ENCODE assay signal across 13 cellular contexts in the genomic region with DNA sequence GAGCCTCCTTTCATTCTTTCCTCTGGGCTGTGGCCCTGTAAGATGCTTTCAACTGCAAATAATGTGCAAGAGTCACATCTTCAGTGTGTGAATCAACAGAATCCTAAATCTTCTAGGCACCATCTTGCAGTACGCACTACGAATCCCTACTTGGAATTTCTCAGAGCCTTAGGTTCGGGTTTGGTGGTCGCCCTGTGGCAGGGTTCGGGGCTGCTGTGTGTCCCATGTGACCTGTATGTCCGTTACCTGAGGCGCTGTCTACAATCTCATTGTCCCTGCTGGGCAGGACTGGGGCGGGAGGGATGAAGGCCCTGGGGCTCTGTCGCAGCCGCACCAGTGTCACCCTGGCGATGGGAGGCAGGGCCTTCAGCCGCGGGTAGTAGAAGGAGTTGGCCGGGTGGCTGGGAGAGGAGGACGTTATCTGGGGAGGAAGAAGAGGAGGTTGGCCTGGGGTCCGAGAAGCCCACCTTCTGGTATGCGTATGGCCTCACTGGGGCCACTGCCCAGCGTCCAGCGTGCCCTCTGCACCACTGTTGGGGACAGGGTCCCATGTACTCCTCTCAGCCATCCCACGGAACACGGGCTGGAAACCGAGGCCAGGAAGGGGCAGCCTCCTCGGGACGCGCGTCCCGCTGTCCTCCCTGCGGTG. TPM values are rescaled to one million over a fixed set of nuclear protein-coding genes. Genes with fewer than 3 reads are reported as not detected.
DNase-seq lines count a peak whose midpoint lies in the region; ATAC-seq and TF ChIP-seq lines count a peak whose summit lies in the region.
"Had no signal": no experiment of that assay in that cellular context is flagged by ENCODE, and none has a peak within 500 bp of the region (broad histone marks: within the 10 kb centered on the region; RNA-seq: fewer than 3 reads in every experiment).

No MANE protein-coding gene starts in this region.

- no peak for TF ChIP-seq EP300 in esophagus muscularis mucosa (IDR thresholded peaks at IDR 0.05)

- no peaks in the 10 kb centered on the region for H3K27me3 ChIP-seq in CD4-positive, CD25-positive, alpha-beta regulatory T cell (ENCODE audit: control insufficient read depth, insufficient read depth, low read length)
- H3K27me3 ChIP-seq in esophagus muscularis mucosa, result peaks cover 8 to 51% (median 26%) of the 10 kb centered on the region in 4 donors

- no peaks in the 10 kb centered on the region for H3K36me3 Mint-ChIP-seq in CD4-positive, CD25-positive, alpha-beta regulatory T cell
- no peaks in the 10 kb centered on the region for H3K36me3 Mint-ChIP-seq in neural crest cell (ENCODE audit: low read depth)

- H3K27me3 Mint-ChIP-seq in CD4-positive, CD25-positive, alpha-beta regulatory T cell, result peaks cover 58% of the 10 kb centered on the region
- peaks cover 71% of the 10 kb centered on the region for H3K27me3 Mint-ChIP-seq in neural crest cell (ENCODE audit: low read depth)

- H3K9me3 Mint-ChIP-seq in CD4-positive, CD25-positive, alpha-beta regulatory T cell, result no peaks in the 10 kb centered on the region
- H3K9me3 Mint-ChIP-seq in neural crest cell, result no peaks in the 10 kb centered on the region

- no peak for DNase-seq in CD4-positive, CD25-positive, alpha-beta regulatory T cell
- DNase-seq in esophagus muscularis mucosa (ENCODE audit: extremely low spot score) (peak; percentile 88), neural crest cell (ENCODE audit: low read depth, low spot score) (no peak), left colon (no peak), amniotic stem cell (lab: John Stamatoyannopoulos, UW) (no peak), SKM-1 treated with dmso at 0.1 percent for 144 hours (lab: John Stamatoyannopoulos, UW; ENCODE audit: unreplicated experiment) (no peak), NCI-H69 (lab: John Stamatoyannopoulos, UW) (no peak)
- DNase-seq: EL, NCI-H2227 treated with DMSO at 0.1 percent for 48 hours had no signal

- ATAC-seq in CD4-positive, CD25-positive, alpha-beta regulatory T cell (ENCODE audit: low read depth in 2 of 2), result no peak
- ATAC-seq in left colon, result no peak

- peaks cover 0 to 34% (median 10%) of the 10 kb centered on the region in 4 donors for H3K4me1 Mint-ChIP-seq in CD4-positive, CD25-positive, alpha-beta regulatory T cell
- peaks cover 12% of the 10 kb centered on the region for H3K4me1 Mint-ChIP-seq in neural crest cell

- peaks cover 31% of the 10 kb centered on the region for H3K4me1 ChIP-seq in CD4-positive, CD25-positive, alpha-beta regulatory T cell (ENCODE audit: control insufficient read depth, insufficient read depth, low read length, poor library complexity, severe bottlenecking)
- H3K4me1 ChIP-seq in esophagus muscularis mucosa, result peaks cover 47 to 58% (median 56%) of the 10 kb centered on the region in 4 donors

- H3K36me3 ChIP-seq in CD4-positive, CD25-positive, alpha-beta regulatory T cell (ENCODE audit: control insufficient read depth, insufficient read depth, low read length), result no peaks in the 10 kb centered on the region
- H3K36me3 ChIP-seq in esophagus muscularis mucosa, result peaks cover 0 to 8% (median 0%) of the 10 kb centered on the region in 4 donors
- H3K36me3 ChIP-seq: cardiac muscle cell had no signal

- H3K4me3 ChIP-seq in CD4-positive, CD25-positive, alpha-beta regulatory T cell (ENCODE audit: low read depth, low read length), result no peak overlapping the region
- peak overlapping the region; percentile 48 to 56 (median 53) for H3K4me3 ChIP-seq in esophagus muscularis mucosa
- H3K4me3 ChIP-seq: BLaER1, cardiac muscle cell had no signal

- H3K27ac Mint-ChIP-seq in CD4-positive, CD25-positive, alpha-beta regulatory T cell, result peak overlapping the region in 1 of 3 donors; percentile 46
- no peak overlapping the region for H3K27ac Mint-ChIP-seq in neural crest cell (ENCODE audit: unreplicated experiment)
- H3K27ac Mint-ChIP-seq: progenitor cell of endocrine pancreas had no signal

- H3K27ac ChIP-seq in CD4-positive, CD25-positive, alpha-beta regulatory T cell (ENCODE audit: insufficient read depth, low read length, poor library complexity, severe bottlenecking), result no peak overlapping the region
- no peak overlapping the region for H3K27ac ChIP-seq in esophagus muscularis mucosa (replicated peaks in 1 of 4)
- H3K27ac ChIP-seq: BLaER1, cardiac muscle cell had no signal

- intact Hi-C loops in esophagus muscularis mucosa (cut with DNase I) (no loop called here), left colon (cut with DNase I, micrococcal nuclease) (no loop called here)

- peak overlapping the region; percentile 24 to 79 (median 42) for H3K4me3 Mint-ChIP-seq in CD4-positive, CD25-positive, alpha-beta regulatory T cell
- peak overlapping the region; percentile 15 for H3K4me3 Mint-ChIP-seq in neural crest cell

- TF ChIP-seq CTCF in esophagus muscularis mucosa (IDR thresholded peaks at IDR 0.05) (no peak), neural crest cell (conservative IDR thresholded peaks at IDR 0.05) (no peak)

- WGBS in esophagus muscularis mucosa, result 97% methylated on average over 6 of the region's 28 CpGs

- TF ChIP-seq POLR2A in esophagus muscularis mucosa (IDR thresholded peaks at IDR 0.05; ENCODE audit: low read depth), result no peak

- no peaks in the 10 kb centered on the region for H3K9me3 ChIP-seq in CD4-positive, CD25-positive, alpha-beta regulatory T cell (ENCODE audit: control insufficient read depth in 2 of 2, low read length in 2 of 2)
- no peaks in the 10 kb centered on the region for H3K9me3 ChIP-seq in esophagus muscularis mucosa
- H3K9me3 ChIP-seq: BLaER1 had no signal

TF ChIP-seq in PFSK-1, 5 proteins besides CTCF, POLR2A, EP300 and RAD21:
- TF ChIP-seq SIN3A (IDR thresholded peaks at IDR 0.05; ENCODE audit: borderline replicate concordance, insufficient read depth, low read length), result peak; percentile 37; the same call in 1 of the 2 replicates
- TF ChIP-seq TAF1 (IDR thresholded peaks at IDR 0.05; ENCODE audit: borderline replicate concordance, insufficient read depth, low read length), result no peak
- no peak for TF ChIP-seq FOXP2 (optimal IDR thresholded peaks at IDR 0.05; ENCODE audit: borderline replicate concordance, extremely low read depth, extremely low read length, insufficient read depth)
- TF ChIP-seq, protein P1, sequence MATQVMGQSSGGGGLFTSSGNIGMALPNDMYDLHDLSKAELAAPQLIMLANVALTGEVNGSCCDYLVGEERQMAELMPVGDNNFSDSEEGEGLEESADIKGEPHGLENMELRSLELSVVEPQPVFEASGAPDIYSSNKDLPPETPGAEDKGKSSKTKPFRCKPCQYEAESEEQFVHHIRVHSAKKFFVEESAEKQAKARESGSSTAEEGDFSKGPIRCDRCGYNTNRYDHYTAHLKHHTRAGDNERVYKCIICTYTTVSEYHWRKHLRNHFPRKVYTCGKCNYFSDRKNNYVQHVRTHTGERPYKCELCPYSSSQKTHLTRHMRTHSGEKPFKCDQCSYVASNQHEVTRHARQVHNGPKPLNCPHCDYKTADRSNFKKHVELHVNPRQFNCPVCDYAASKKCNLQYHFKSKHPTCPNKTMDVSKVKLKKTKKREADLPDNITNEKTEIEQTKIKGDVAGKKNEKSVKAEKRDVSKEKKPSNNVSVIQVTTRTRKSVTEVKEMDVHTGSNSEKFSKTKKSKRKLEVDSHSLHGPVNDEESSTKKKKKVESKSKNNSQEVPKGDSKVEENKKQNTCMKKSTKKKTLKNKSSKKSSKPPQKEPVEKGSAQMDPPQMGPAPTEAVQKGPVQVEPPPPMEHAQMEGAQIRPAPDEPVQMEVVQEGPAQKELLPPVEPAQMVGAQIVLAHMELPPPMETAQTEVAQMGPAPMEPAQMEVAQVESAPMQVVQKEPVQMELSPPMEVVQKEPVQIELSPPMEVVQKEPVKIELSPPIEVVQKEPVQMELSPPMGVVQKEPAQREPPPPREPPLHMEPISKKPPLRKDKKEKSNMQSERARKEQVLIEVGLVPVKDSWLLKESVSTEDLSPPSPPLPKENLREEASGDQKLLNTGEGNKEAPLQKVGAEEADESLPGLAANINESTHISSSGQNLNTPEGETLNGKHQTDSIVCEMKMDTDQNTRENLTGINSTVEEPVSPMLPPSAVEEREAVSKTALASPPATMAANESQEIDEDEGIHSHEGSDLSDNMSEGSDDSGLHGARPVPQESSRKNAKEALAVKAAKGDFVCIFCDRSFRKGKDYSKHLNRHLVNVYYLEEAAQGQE (IDR thresholded peaks at IDR 0.05; ENCODE audit: insufficient read depth in 1 of 2, low read depth in 2 of 2, low read length in 2 of 2), result no peak
- TF ChIP-seq POLR2AphosphoS5 (IDR thresholded peaks at IDR 0.05; ENCODE audit: low read depth, low read length), result no peak

RNA-seq across cellular contexts. Expression of a gene that starts 2.1 kb away (rescaled TPM):
- total RNA-seq in CD4-positive, CD25-positive, alpha-beta regulatory T cell, result 23.9 TPM
- 1 to 10 TPM; 3.4 to 8.1 (median 6.2) TPM for polyA plus RNA-seq in CD4-positive, CD25-positive, alpha-beta regulatory T cell
- polyA plus RNA-seq in PFSK-1 (2012; ENCODE audit: insufficient read length, low read depth), result 3,737 TPM
- 10 to 100 TPM; 21.3 to 72.9 (median 58.3) TPM for total RNA-seq in esophagus muscularis mucosa
- total RNA-seq in neural crest cell, result 2.3 and 4.1 TPM in 2 replicates
- total RNA-seq in left colon, result 10 to 100 TPM; 26.6 to 34.3 TPM

RNA-seq across cellular contexts. Expression of a gene that starts 56.9 kb away (rescaled TPM):
- 3.2 TPM for total RNA-seq in CD4-positive, CD25-positive, alpha-beta regulatory T cell
- polyA plus RNA-seq in CD4-positive, CD25-positive, alpha-beta regulatory T cell, result 1 to 10 TPM; 2.8 to 5.4 (median 3.2) TPM
- not detected for polyA plus RNA-seq in PFSK-1 (2012; ENCODE audit: insufficient read length, low read depth)
- total RNA-seq in esophagus muscularis mucosa (1 to 10 TPM; 3.8 to 9.7 (median 7.3) TPM), neural crest cell (2.7 and 5.0 TPM in 2 replicates), left colon (1 to 10 TPM; 1.6 to 2.9 TPM)
